In genomic region chr7:109259151-109259550, GRCh38 we compare ENCODE assay signal across 14 cellular contexts.
DNase-seq lines count a peak whose midpoint lies in the region; ATAC-seq, FAIRE-seq and TF ChIP-seq lines count a peak whose summit lies in the region.
"Had no signal": no experiment of that assay in that cellular context is flagged by ENCODE, and none has a peak within 500 bp of the region (broad histone marks: within the 10 kb centered on the region; RNA-seq: fewer than 3 reads in every experiment).

No MANE protein-coding gene starts in this region.

- H3K4me3 ChIP-seq in neural progenitor cell (no peak overlapping the region), kidney (ENCODE audit: low read length in 2 of 2) (no peak overlapping the region)
- H3K4me3 ChIP-seq: suprapubic skin had no signal

- H3K79me2 ChIP-seq in neural progenitor cell (ENCODE audit: low read depth): no peaks in the 10 kb centered on the region

- no peaks in the 10 kb centered on the region for H3K36me3 ChIP-seq in neural progenitor cell
- no peaks in the 10 kb centered on the region for H3K36me3 ChIP-seq in kidney (ENCODE audit: control insufficient read depth in 1 of 2, insufficient read depth in 2 of 2, low read length in 2 of 2)
- H3K36me3 ChIP-seq: suprapubic skin had no signal

- ATAC-seq in GM19395 (IDR thresholded peaks at IDR 0.05; ENCODE audit: unreplicated experiment) (peak; percentile 47), HG02938 (IDR thresholded peaks at IDR 0.05; ENCODE audit: unreplicated experiment) (peak; percentile 71)
- ATAC-seq: activated naive CD8-positive, alpha-beta T cell treated with anti-CD3 and anti-CD28 coated beads, Interleukin-2, amount 50 U/mL, for 24 hours had no signal

- H3K4me1 Mint-ChIP-seq in neural progenitor cell: peaks cover 5% of the 10 kb centered on the region
- H3K4me1 Mint-ChIP-seq: activated naive CD8-positive, alpha-beta T cell treated with anti-CD3 and anti-CD28 coated beads, Interleukin-2, amount 50 U/mL, for 24 hours; mesothelial cell of epicardium had no signal

- H3K9ac ChIP-seq in neural progenitor cell (no peak overlapping the region), kidney (ENCODE audit: low read length in 2 of 2) (no peak overlapping the region)

- no peaks in the 10 kb centered on the region for H3K27me3 ChIP-seq in neural progenitor cell
- H3K27me3 ChIP-seq: suprapubic skin had no signal

- DNase-seq in Kasumi-1 (lab: John Stamatoyannopoulos, UW) (peak; percentile 17 to 23), neural progenitor cell (ENCODE audit: low spot score) (peak; percentile 22), urothelium cell line (ENCODE audit: low spot score) (no peak), UCSD-AML1 (lab: John Stamatoyannopoulos, UW; ENCODE audit: unreplicated experiment) (no peak), kidney (no peak)
- DNase-seq: activated naive CD8-positive, alpha-beta T cell treated with anti-CD3 and anti-CD28 coated beads, Interleukin-2, amount 50 U/mL, for 24 hours; glutamatergic neuron; NCI-H1048; NCI-H69 had no signal

- H3F3A ChIP-seq in neural progenitor cell (ENCODE audit: low read depth): no peaks in the 10 kb centered on the region

- intact Hi-C loops in kidney (cut with DNase I): no loop called here

- no peaks in the 10 kb centered on the region for H3K27me3 Mint-ChIP-seq in neural progenitor cell (ENCODE audit: insufficient read depth, low read depth)
- H3K27me3 Mint-ChIP-seq: activated naive CD8-positive, alpha-beta T cell treated with anti-CD3 and anti-CD28 coated beads, Interleukin-2, amount 50 U/mL, for 24 hours; progenitor cell of endocrine pancreas had no signal

- FAIRE-seq in urothelium cell line (lab: Jason Lieb, UNC): no peak
- no peak for FAIRE-seq in kidney (lab: Jason Lieb, UNC)

- no peak overlapping the region for H3K27ac Mint-ChIP-seq in neural progenitor cell
- H3K27ac Mint-ChIP-seq: activated naive CD8-positive, alpha-beta T cell treated with anti-CD3 and anti-CD28 coated beads, Interleukin-2, amount 50 U/mL, for 24 hours; mesothelial cell of epicardium; progenitor cell of endocrine pancreas had no signal

- no peaks in the 10 kb centered on the region for H4K20me1 ChIP-seq in neural progenitor cell (ENCODE audit: low read depth)

- H2AFZ ChIP-seq in neural progenitor cell (replicated peaks): no peak overlapping the region

- no peaks in the 10 kb centered on the region for H3K36me3 Mint-ChIP-seq in neural progenitor cell
- H3K36me3 Mint-ChIP-seq: mesothelial cell of epicardium had no signal

- H3K4me3 Mint-ChIP-seq in neural progenitor cell: no peak overlapping the region
- H3K4me3 Mint-ChIP-seq: activated naive CD8-positive, alpha-beta T cell treated with anti-CD3 and anti-CD28 coated beads, Interleukin-2, amount 50 U/mL, for 24 hours; mesothelial cell of epicardium had no signal

- no peak overlapping the region for H3K4me2 ChIP-seq in neural progenitor cell

- peaks cover 4% of the 10 kb centered on the region for H3K4me1 ChIP-seq in neural progenitor cell
- H3K4me1 ChIP-seq in kidney (ENCODE audit: control insufficient read depth in 1 of 2, insufficient read depth in 1 of 2, low read depth in 1 of 2, low read length in 2 of 2): no peaks in the 10 kb centered on the region
- H3K4me1 ChIP-seq: suprapubic skin had no signal

- H3K9me3 Mint-ChIP-seq in neural progenitor cell: peaks cover 2% of the 10 kb centered on the region

- H3K9me3 ChIP-seq in neural progenitor cell (ENCODE audit: low read depth) (no peaks in the 10 kb centered on the region), kidney (ENCODE audit: control insufficient read depth in 1 of 2, low read length in 2 of 2) (no peaks in the 10 kb centered on the region)
- H3K9me3 ChIP-seq: suprapubic skin had no signal

- TF ChIP-seq CTCF in neural progenitor cell (IDR thresholded peaks at IDR 0.05): no peak
- no peak for TF ChIP-seq CTCF in kidney (IDR thresholded peaks at IDR 0.05; ENCODE audit: borderline replicate concordance, extremely low read depth, insufficient read depth)

- no peak overlapping the region for H3K27ac ChIP-seq in neural progenitor cell
- H3K27ac ChIP-seq in kidney (ENCODE audit: low read depth in 2 of 2, low read length in 2 of 2): no peak overlapping the region
- H3K27ac ChIP-seq: suprapubic skin had no signal

Comparison
In these comparisons a context has a peak if more than half of its experiments do, and no peak if none do; other contexts are left out.
1. DNase-seq: peak in Kasumi-1 (2 of 2) and neural progenitor cell (single experiment); none in urothelium cell line (single experiment), UCSD-AML1 (single experiment) and kidney (single experiment).